In genomic region chr5:178116406-178116885, GRCh38 we compare ENCODE assay signal across 8 cellular contexts. TPM values are rescaled to one million over a fixed set of nuclear protein-coding genes. Genes with fewer than 3 reads are reported as not detected.
DNase-seq lines count a peak whose midpoint lies in the region; ATAC-seq and TF ChIP-seq lines count a peak whose summit lies in the region.

No MANE protein-coding gene starts in this region.

- intact Hi-C loops in gastrocnemius medialis (cut with DNase I; ENCODE audit: low total_unique reads) = no loop called here

- H3K4me3 ChIP-seq in Peyer's patch (peak overlapping the region in 1 of 4 donors; percentile 20), gastrocnemius medialis (peak overlapping the region in 1 of 4 donors; percentile 52)

- H3K27me3 ChIP-seq in Peyer's patch = peaks cover 0 to 13% of the 10 kb centered on the region in 2 donors
- H3K27me3 ChIP-seq in gastrocnemius medialis = peaks cover 35 to 46% (median 38%) of the 10 kb centered on the region in 3 donors

- DNase-seq in NCI-H82 (lab: John Stamatoyannopoulos, UW) (peak; percentile 61), NCI-H82 treated with DMSO at 0.1 percent for 48 hours (lab: John Stamatoyannopoulos, UW; ENCODE audit: unreplicated experiment) (no peak), Peyer's patch (peak in 2 of 3 donors; percentile 84 to 89), gastrocnemius medialis (no peak), NCI-H2196 (lab: John Stamatoyannopoulos, UW; ENCODE audit: unreplicated experiment) (no peak), GF-D8 (lab: John Stamatoyannopoulos, UW) (no peak)
- peak; percentile 70 for DNase-seq in activated naive CD4-positive, alpha-beta T cell treated with anti-CD3 and anti-CD28 coated beads, Interleukin-2, amount 10 ng/mL, durations not matched to agents 7 days and 5 days

- H3K36me3 Mint-ChIP-seq in activated naive CD4-positive, alpha-beta T cell treated with anti-CD3 and anti-CD28 coated beads, Interleukin-2, amount 10 ng/mL, durations not matched to agents 7 days and 5 days = peaks cover 8% of the 10 kb centered on the region

- H3K4me1 ChIP-seq in Peyer's patch (peaks cover 0 to 56% (median 29%) of the 10 kb centered on the region in 4 donors), gastrocnemius medialis (peaks cover 12 to 19% of the 10 kb centered on the region in 2 donors)

- CTCF ChIA-PET in activated naive CD4-positive, alpha-beta T cell treated with anti-CD3 and anti-CD28 coated beads, Interleukin-2, amount 10 ng/mL, durations not matched to agents 7 days and 5 days (lab: Charles Lee) = interaction anchor here (1.1 to 2.0 kb wide), 2 partner anchors 10 to 40 kb away, joined by 3 to 5 read pairs; no protein-coding TSS in a partner anchor

- peak overlapping the region; percentile 62 for H3K27ac Mint-ChIP-seq in activated naive CD4-positive, alpha-beta T cell treated with anti-CD3 and anti-CD28 coated beads, Interleukin-2, amount 10 ng/mL, durations not matched to agents 7 days and 5 days

- peaks cover 44% of the 10 kb centered on the region for H3K4me1 Mint-ChIP-seq in activated naive CD4-positive, alpha-beta T cell treated with anti-CD3 and anti-CD28 coated beads, Interleukin-2, amount 10 ng/mL, durations not matched to agents 7 days and 5 days

- TF ChIP-seq CTCF in Peyer's patch (IDR thresholded peaks at IDR 0.05) (no peak), gastrocnemius medialis (IDR thresholded peaks at IDR 0.05 in 4 of 5, conservative IDR thresholded peaks at IDR 0.05 in 1 of 5) (no peak)

- peak overlapping the region; percentile 66 for H3K4me3 Mint-ChIP-seq in activated naive CD4-positive, alpha-beta T cell treated with anti-CD3 and anti-CD28 coated beads, Interleukin-2, amount 10 ng/mL, durations not matched to agents 7 days and 5 days

- peak overlapping the region in 1 of 4 donors; percentile 82 for H3K27ac ChIP-seq in Peyer's patch
- peak overlapping the region in 3 of 4 donors; percentile 31 to 50 (median 47) for H3K27ac ChIP-seq in gastrocnemius medialis

- H3K9me3 Mint-ChIP-seq in activated naive CD4-positive, alpha-beta T cell treated with anti-CD3 and anti-CD28 coated beads, Interleukin-2, amount 10 ng/mL, durations not matched to agents 7 days and 5 days = no peaks in the 10 kb centered on the region

- peaks cover 86% of the 10 kb centered on the region for H3K27me3 Mint-ChIP-seq in activated naive CD4-positive, alpha-beta T cell treated with anti-CD3 and anti-CD28 coated beads, Interleukin-2, amount 10 ng/mL, durations not matched to agents 7 days and 5 days

- H3K36me3 ChIP-seq in Peyer's patch (no peaks in the 10 kb centered on the region), gastrocnemius medialis (no peaks in the 10 kb centered on the region)

- TF ChIP-seq POLR2A in Peyer's patch (IDR thresholded peaks at IDR 0.05) = no peak
- no peak for TF ChIP-seq POLR2A in gastrocnemius medialis (IDR thresholded peaks at IDR 0.05)

- in situ Hi-C loops in gastrocnemius medialis (cut with MboI; ENCODE audit: low sequenced_read_pairs in 4 of 4) = no loop called here

- ATAC-seq in gastrocnemius medialis (no peak), HG02884 (IDR thresholded peaks at IDR 0.05; ENCODE audit: unreplicated experiment) (no peak)

- H3K9me3 ChIP-seq in Peyer's patch (no peaks in the 10 kb centered on the region), gastrocnemius medialis (no peaks in the 10 kb centered on the region)

RNA-seq across cellular contexts. Expression of gene N4BP3, which starts 3.1 kb away (rescaled TPM):
- total RNA-seq in Peyer's patch = 1 to 10 TPM in 2 of 4 donors, under 1 TPM in 2; 0.53 to 2.5 (median 1.1) TPM
- total RNA-seq in gastrocnemius medialis = 1 to 10 TPM; 1.6 to 3.2 (median 2.1) TPM

RNA-seq across cellular contexts. Expression of gene RMND5B, which starts 14.4 kb away (rescaled TPM):
- total RNA-seq in Peyer's patch (10 to 100 TPM; 35.9 to 59.4 (median 51.7) TPM), gastrocnemius medialis (10 to 100 TPM; 24.0 to 55.9 (median 44.2) TPM)

RNA-seq across cellular contexts. Expression of gene NHP2, which starts 37.2 kb away (rescaled TPM):
- 10 to 100 TPM; 49.5 to 75.9 (median 62.0) TPM for total RNA-seq in Peyer's patch
- total RNA-seq in gastrocnemius medialis = 100 to 1,000 TPM; 157 to 261 (median 241) TPM

Comparison
In these comparisons a context has a peak if more than half of its experiments do, and no peak if none do; other contexts are left out.
1. DNase-seq: peak in NCI-H82 (single experiment), Peyer's patch (2 of 3) and activated naive CD4-positive, alpha-beta T cell treated with anti-CD3 and anti-CD28 coated beads, Interleukin-2, amount 10 ng/mL, durations not matched to agents 7 days and 5 days (single experiment); none in NCI-H82 treated with DMSO at 0.1 percent for 48 hours (single experiment), gastrocnemius medialis (0 of 2), NCI-H2196 (single experiment) and GF-D8 (single experiment).